10 cellular contexts compared by ENCODE assay signal in genomic region chr11:8685306-8685705, GRCh38. TPM values are rescaled to one million over a fixed set of nuclear protein-coding genes. Genes with fewer than 3 reads are reported as not detected.
DNase-seq lines count a peak whose midpoint lies in the region; ATAC-seq and TF ChIP-seq lines count a peak whose summit lies in the region.
"Had no signal": no experiment of that assay in that cellular context is flagged by ENCODE, and none has a peak within 500 bp of the region (broad histone marks: within the 10 kb centered on the region; RNA-seq: fewer than 3 reads in every experiment).

No MANE protein-coding gene starts in this region.

- H3K27ac ChIP-seq in stomach, result peak overlapping the region in 2 of 5 donors; percentile 97 to 98

- no peak for ATAC-seq in activated naive CD8-positive, alpha-beta T cell treated with anti-CD3 and anti-CD28 coated beads, Interleukin-2, amount 10 ng/mL, durations not matched to agents 7 days and 5 days (ENCODE audit: low read depth)
- ATAC-seq in naive thymus-derived CD8-positive, alpha-beta T cell, result no peak
- ATAC-seq in HG02852 (IDR thresholded peaks at IDR 0.05; ENCODE audit: unreplicated experiment), result no peak

- H3K4me1 Mint-ChIP-seq in Calu3 (ENCODE audit: low read depth, unreplicated experiment), result peaks cover 41% of the 10 kb centered on the region
- peaks cover 34 to 56% (median 54%) of the 10 kb centered on the region in 3 donors for H3K4me1 Mint-ChIP-seq in IgD-negative memory B cell
- peaks cover 55% of the 10 kb centered on the region for H3K4me1 Mint-ChIP-seq in activated naive CD8-positive, alpha-beta T cell treated with anti-CD3 and anti-CD28 coated beads, Interleukin-2, amount 10 ng/mL, durations not matched to agents 7 days and 5 days
- peaks cover 37 to 71% (median 66%) of the 10 kb centered on the region in 4 donors for H3K4me1 Mint-ChIP-seq in naive thymus-derived CD8-positive, alpha-beta T cell

- DNase-seq in Calu3 (no peak), dermis blood vessel endothelial cell (no peak), stomach (no peak), germinal center (ENCODE audit: low spot score) (no peak)
- no peak for DNase-seq in activated naive CD8-positive, alpha-beta T cell treated with anti-CD3 and anti-CD28 coated beads, Interleukin-2, amount 10 ng/mL, durations not matched to agents 7 days and 5 days
- no peak for DNase-seq in naive thymus-derived CD8-positive, alpha-beta T cell
- DNase-seq: stimulated activated CD4-positive, alpha-beta T cell treated with anti-CD3 and anti-CD28 coated beads, Interleukin-2, amount 100 ng/mL, for 48 hours; transverse colon had no signal

- POLR2A ChIA-PET in activated naive CD8-positive, alpha-beta T cell treated with anti-CD3 and anti-CD28 coated beads, Interleukin-2, amount 10 ng/mL, durations not matched to agents 7 days and 5 days (lab: Charles Lee), result no interaction called here
- POLR2A ChIA-PET in naive thymus-derived CD8-positive, alpha-beta T cell (lab: Charles Lee), result no interaction called here

- H3K27me3 Mint-ChIP-seq in Calu3 (ENCODE audit: unreplicated experiment) (no peaks in the 10 kb centered on the region), IgD-negative memory B cell (no peaks in the 10 kb centered on the region)
- no peaks in the 10 kb centered on the region for H3K27me3 Mint-ChIP-seq in activated naive CD8-positive, alpha-beta T cell treated with anti-CD3 and anti-CD28 coated beads, Interleukin-2, amount 10 ng/mL, durations not matched to agents 7 days and 5 days
- no peaks in the 10 kb centered on the region for H3K27me3 Mint-ChIP-seq in naive thymus-derived CD8-positive, alpha-beta T cell

- H3K36me3 Mint-ChIP-seq in Calu3 (ENCODE audit: insufficient read depth, unreplicated experiment) (peaks cover 86% of the 10 kb centered on the region), IgD-negative memory B cell (peaks cover 10% of the 10 kb centered on the region)
- H3K36me3 Mint-ChIP-seq in activated naive CD8-positive, alpha-beta T cell treated with anti-CD3 and anti-CD28 coated beads, Interleukin-2, amount 10 ng/mL, durations not matched to agents 7 days and 5 days, result peaks cover 36% of the 10 kb centered on the region
- H3K36me3 Mint-ChIP-seq in naive thymus-derived CD8-positive, alpha-beta T cell, result peaks cover 6 to 40% (median 15%) of the 10 kb centered on the region in 3 donors

- BruUV-seq in Calu3 (replicated peaks; lab: Mats Ljungman, UMichigan), result no TSS peak

- TF ChIP-seq POLR2A in stomach (IDR thresholded peaks at IDR 0.05), result no peak

- peak overlapping the region; percentile 37 for H3K27ac Mint-ChIP-seq in Calu3 (ENCODE audit: unreplicated experiment)
- peak overlapping the region; percentile 46 to 98 (median 76) for H3K27ac Mint-ChIP-seq in IgD-negative memory B cell
- peak overlapping the region; percentile 92 for H3K27ac Mint-ChIP-seq in activated naive CD8-positive, alpha-beta T cell treated with anti-CD3 and anti-CD28 coated beads, Interleukin-2, amount 10 ng/mL, durations not matched to agents 7 days and 5 days
- peak overlapping the region in 8 of 10 donors; percentile 32 to 99 (median 68) for H3K27ac Mint-ChIP-seq in naive thymus-derived CD8-positive, alpha-beta T cell

- CTCF ChIA-PET in Calu3 (lab: Charles Lee), result no interaction called here

- H3K9me3 Mint-ChIP-seq in Calu3 (ENCODE audit: low read depth, unreplicated experiment), result no peaks in the 10 kb centered on the region
- peaks cover 0 to 3% (median 3%) of the 10 kb centered on the region in 3 donors for H3K9me3 Mint-ChIP-seq in IgD-negative memory B cell
- peaks cover 1% of the 10 kb centered on the region for H3K9me3 Mint-ChIP-seq in activated naive CD8-positive, alpha-beta T cell treated with anti-CD3 and anti-CD28 coated beads, Interleukin-2, amount 10 ng/mL, durations not matched to agents 7 days and 5 days
- peaks cover 0 to 8% (median 0%) of the 10 kb centered on the region in 9 donors for H3K9me3 Mint-ChIP-seq in naive thymus-derived CD8-positive, alpha-beta T cell

- H3K4me3 Mint-ChIP-seq in Calu3 (ENCODE audit: low read depth, unreplicated experiment) (peak overlapping the region; percentile 89), IgD-negative memory B cell (peak overlapping the region in 3 of 4 donors; percentile 25 to 91 (median 75))
- H3K4me3 Mint-ChIP-seq in activated naive CD8-positive, alpha-beta T cell treated with anti-CD3 and anti-CD28 coated beads, Interleukin-2, amount 10 ng/mL, durations not matched to agents 7 days and 5 days, result peak overlapping the region; percentile 98
- peak overlapping the region in 7 of 10 donors; percentile 8 to 97 (median 86) for H3K4me3 Mint-ChIP-seq in naive thymus-derived CD8-positive, alpha-beta T cell

- no peaks in the 10 kb centered on the region for H3K9me3 ChIP-seq in stomach
- H3K9me3 ChIP-seq: transverse colon had no signal

- WGBS in stomach, 5 donors, result 67 to 79% (median 71%) methylated on average over 7 of the region's 7 CpGs

- intact Hi-C loops in Calu3 (cut with micrococcal nuclease; ENCODE audit: unreplicated experiment) (loop anchor here (5.0 kb wide), 2 partner anchors 37 to 82 kb away; no protein-coding TSS in a partner anchor), stomach (cut with DNase I; ENCODE audit: low total_unique reads) (loop anchor here (10.0 kb wide), 1 partner anchor 279 kb away; the partner anchor contains the start of gene TMEM9B)

- H3K27me3 ChIP-seq in stomach, result no peaks in the 10 kb centered on the region
- H3K27me3 ChIP-seq: transverse colon had no signal

- H3K36me3 ChIP-seq in stomach, result peaks cover 35 to 38% (median 37%) of the 10 kb centered on the region in 4 donors

- TF ChIP-seq CTCF in Calu3 (IDR thresholded peaks at IDR 0.05; ENCODE audit: unreplicated experiment) (no peak), stomach (IDR thresholded peaks at IDR 0.05) (no peak)

- H3K4me3 ChIP-seq in stomach, result peak overlapping the region in 1 of 4 donors; percentile 87
- H3K4me3 ChIP-seq: transverse colon had no signal

- no peak for TF ChIP-seq EP300 in stomach (IDR thresholded peaks at IDR 0.05)

- H3K4me1 ChIP-seq in stomach, result peaks cover 36 to 70% (median 52%) of the 10 kb centered on the region in 4 donors

RNA-seq across cellular contexts. Expression of gene RPL27A, which starts 2.7 kb away (rescaled TPM):
- total RNA-seq in Calu3 (2022), result 571 and 585 TPM in 2 replicates
- 4,311 TPM for polyA plus RNA-seq in IgD-negative memory B cell
- total RNA-seq in activated naive CD8-positive, alpha-beta T cell treated with anti-CD3 and anti-CD28 coated beads, Interleukin-2, amount 10 ng/mL, durations not matched to agents 7 days and 5 days, result 1,000 to 10,000 TPM in 1 of 2 experiments, 100 to 1,000 TPM in 1; 981 to 1,044 TPM
- 1,000 to 10,000 TPM; 1,430 to 1,467 TPM for total RNA-seq in naive thymus-derived CD8-positive, alpha-beta T cell
- polyA plus RNA-seq in naive thymus-derived CD8-positive, alpha-beta T cell, result 1,000 to 10,000 TPM; 4,481 to 4,848 (median 4,520) TPM
- 438 and 724 TPM in 2 replicates for total RNA-seq in dermis blood vessel endothelial cell
- 1,000 to 10,000 TPM in 1 of 5 donors, 100 to 1,000 TPM in 4; 138 to 1,118 (median 938) TPM for total RNA-seq in stomach
- 1,000 to 10,000 TPM; 3,539 to 4,507 (median 3,746) TPM for polyA plus RNA-seq in stomach

RNA-seq across cellular contexts. Expression of gene TRIM66, which starts 2.8 kb away (rescaled TPM):
- 14.0 and 19.5 TPM in 2 replicates for total RNA-seq in Calu3 (2022)
- polyA plus RNA-seq in IgD-negative memory B cell, result 0.75 TPM
- 10 to 100 TPM; 35.3 to 35.8 TPM for total RNA-seq in activated naive CD8-positive, alpha-beta T cell treated with anti-CD3 and anti-CD28 coated beads, Interleukin-2, amount 10 ng/mL, durations not matched to agents 7 days and 5 days
- 10 to 100 TPM; 39.4 to 50.8 TPM for total RNA-seq in naive thymus-derived CD8-positive, alpha-beta T cell
- polyA plus RNA-seq in naive thymus-derived CD8-positive, alpha-beta T cell, result under 1 TPM; 0.14 to 0.53 (median 0.18) TPM
- total RNA-seq in dermis blood vessel endothelial cell, result 5.6 and 7.4 TPM in 2 replicates
- total RNA-seq in stomach, result 1 to 10 TPM; 2.3 to 8.7 (median 7.0) TPM
- polyA plus RNA-seq in stomach, result 1 to 10 TPM in 2 of 3 donors, under 1 TPM in 1; 0.76 to 1.9 (median 1.2) TPM

Comparison
In these comparisons a context has a peak if more than half of its experiments do, and no peak if none do; other contexts are left out.
1. H3K27ac Mint-ChIP-seq: peak in every context shown above with its lines; median percentile 92 in activated naive CD8-positive, alpha-beta T cell treated with anti-CD3 and anti-CD28 coated beads, Interleukin-2, amount 10 ng/mL, durations not matched to agents 7 days and 5 days; 76 in IgD-negative memory B cell; 68 in naive thymus-derived CD8-positive, alpha-beta T cell; 37 in Calu3.